ENCODE assay signal across 2 cellular contexts in genomic region chr18:9682572-9682971, GRCh38.
TF ChIP-seq lines count a peak whose summit lies in the region.

No MANE protein-coding gene starts in this region.

TF ChIP-seq in HepG2, 621 proteins besides CTCF, POLR2A, EP300 and RAD21:
- TF ChIP-seq POGK (CRISPR knock-in tag; conservative IDR thresholded peaks at IDR 0.05) = no peak
- no peak for TF ChIP-seq ZNF556 (CRISPR knock-in tag; IDR thresholded peaks at IDR 0.05; ENCODE audit: borderline replicate concordance)
- peak; percentile 49; the same call in 1 of the 2 replicates for TF ChIP-seq ZNF121 (CRISPR knock-in tag; IDR thresholded peaks at IDR 0.05)
- TF ChIP-seq ZNF770 (CRISPR knock-in tag; IDR thresholded peaks at IDR 0.05) = peak; percentile 29; the same call in 1 of the 2 replicates
- no peak for TF ChIP-seq REXO4 (CRISPR knock-in tag; IDR thresholded peaks at IDR 0.05; ENCODE audit: borderline replicate concordance)
- no peak for TF ChIP-seq ZNF510 (CRISPR knock-in tag; IDR thresholded peaks at IDR 0.05; ENCODE audit: low read depth)
- TF ChIP-seq E2F1 (CRISPR knock-in tag; IDR thresholded peaks at IDR 0.05) = no peak
TF ChIP-seq in HepG2: peak in this region for 2.

TF ChIP-seq in K562, 482 proteins besides CTCF, POLR2A, EP300 and RAD21:
- TF ChIP-seq RFX5 (IDR thresholded peaks at IDR 0.05; ENCODE audit: low read depth, low read length) (no peak), ZNF121 (CRISPR knock-in tag; conservative IDR thresholded peaks at IDR 0.05) (peak; percentile 98), BCOR (IDR thresholded peaks at IDR 0.05) (peak; percentile 84), KDM1A (IDR thresholded peaks at IDR 0.05) (0 out of 4 replicates have a peak, but pooled peaks have one; percentile 33 to 52), RBM25 (IDR thresholded peaks at IDR 0.05; ENCODE audit: low read depth, low read length, severe bottlenecking) (peak; percentile 85)
